Comparison of ENCODE assay signal across 1 cellular context in genomic region chr5:179869641-179870402, GRCh38.
TF ChIP-seq lines count a peak whose summit lies in the region.

No MANE protein-coding gene starts in this region.

TF ChIP-seq in K562, 482 proteins besides CTCF, POLR2A, EP300 and RAD21:
- TF ChIP-seq ZBTB34 (CRISPR knock-in tag; IDR thresholded peaks at IDR 0.05) = no peak
- 0 out of 2 replicates have a peak, but pooled peaks have one; percentile 14 for TF ChIP-seq ZBTB7A (IDR thresholded peaks at IDR 0.05; ENCODE audit: borderline replicate concordance, control insufficient read depth, low read depth, low read length)
TF ChIP-seq in K562: peak in this region for 1.
